Comparison of ENCODE assay signal across 16 cellular contexts in the genomic region with DNA sequence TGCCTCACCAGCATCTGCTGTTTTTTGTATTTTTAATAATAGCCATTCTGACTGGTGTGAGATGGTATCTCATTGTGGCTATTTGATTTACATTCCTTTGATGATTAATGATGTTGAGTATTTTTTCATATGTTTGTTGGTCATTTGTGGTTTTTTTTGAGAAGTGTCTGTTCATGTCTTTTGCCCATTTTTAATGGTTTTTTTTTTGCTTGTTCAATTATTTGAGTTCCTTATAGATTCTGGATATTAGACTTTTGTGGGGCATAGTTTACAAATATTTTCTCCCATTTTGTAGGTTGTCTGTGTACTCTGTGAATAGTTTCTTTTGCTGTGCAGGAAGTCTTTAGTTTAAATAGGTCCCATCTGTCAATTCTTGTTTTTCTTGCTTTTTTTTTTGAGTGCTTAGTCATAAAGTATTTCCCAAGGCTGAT.
DNase-seq lines count a peak whose midpoint lies in the region; ATAC-seq and TF ChIP-seq lines count a peak whose summit lies in the region.
"Had no signal": no experiment of that assay in that cellular context is flagged by ENCODE, and none has a peak within 500 bp of the region (broad histone marks: within the 10 kb centered on the region; RNA-seq: fewer than 3 reads in every experiment).

No MANE protein-coding gene starts in this region.

- H3K27ac ChIP-seq in foreskin keratinocyte: no peak overlapping the region
- no peak overlapping the region for H3K27ac ChIP-seq in caudate nucleus (ENCODE audit: low read depth, low read length)
- H3K27ac ChIP-seq in left lung: no peak overlapping the region

- H3K36me3 ChIP-seq in left lung: no peaks in the 10 kb centered on the region

- no peaks in the 10 kb centered on the region for H3K4me1 ChIP-seq in foreskin keratinocyte
- H3K4me1 ChIP-seq in left lung: no peaks in the 10 kb centered on the region

- intact Hi-C loops in left lung (cut with DNase I): no loop called here

- H3K4me3 ChIP-seq in epithelial cell of esophagus (ENCODE audit: low read length) (no peak overlapping the region), left lung (no peak overlapping the region)

- peaks cover 0 to 39% of the 10 kb centered on the region in 2 donors for H3K9me3 ChIP-seq in left lung

- TF ChIP-seq CTCF in epithelial cell of esophagus (IDR thresholded peaks at IDR 0.05; ENCODE audit: insufficient read depth, low read depth, low read length, missing control alignments) (no peak), foreskin keratinocyte (conservative IDR thresholded peaks at IDR 0.05) (no peak), left lung (IDR thresholded peaks at IDR 0.05) (no peak)

- peaks cover 6% of the 10 kb centered on the region for H3K27me3 ChIP-seq in foreskin keratinocyte
- H3K27me3 ChIP-seq in left lung: no peaks in the 10 kb centered on the region

- DNase-seq in ELR (ENCODE audit: low read depth): peak; percentile 57
- DNase-seq in NCI-H226: peak; percentile 20
- peak; percentile 40 for DNase-seq in epithelial cell of esophagus (ENCODE audit: low read depth)
- DNase-seq in foreskin keratinocyte: peak; percentile 44 to 46
- no peak for DNase-seq in activated T-cell treated with anti-CD3 and anti-CD28 coated beads, Interleukin-2, amount 50 U/mL, for 48 hours
- DNase-seq in caudate nucleus (lab: John Stamatoyannopoulos, UW): no peak
- no peak for DNase-seq in left lung
- DNase-seq in stimulated activated CD4-positive, alpha-beta T cell treated with anti-CD3 and anti-CD28 coated beads, Interleukin-2, amount 100 ng/mL, for 24 hours: no peak
- DNase-seq: ACHN; CD4-positive, alpha-beta memory T cell; H9; NCI-H1105 treated with DMSO at 0.1 percent for 48 hours; NCI-H187 treated with DMSO at 0.1 percent for 48 hours; NCI-H774; Right ventricle myocardium superior had no signal

- ATAC-seq in foreskin keratinocyte (no peak), left lung (no peak)
- ATAC-seq: HepG2 had no signal

Comparison
In these comparisons a context has a peak if more than half of its experiments do, and no peak if none do; other contexts are left out.
1. DNase-seq: peak in ELR (single experiment), NCI-H226 (single experiment), epithelial cell of esophagus (single experiment) and foreskin keratinocyte (2 of 2); none in activated T-cell treated with anti-CD3 and anti-CD28 coated beads, Interleukin-2, amount 50 U/mL, for 48 hours (0 of 2), caudate nucleus (0 of 61), left lung (0 of 2) and stimulated activated CD4-positive, alpha-beta T cell treated with anti-CD3 and anti-CD28 coated beads, Interleukin-2, amount 100 ng/mL, for 24 hours (0 of 2).